Comparison of ENCODE assay signal across 1 cellular context in the genomic region with DNA sequence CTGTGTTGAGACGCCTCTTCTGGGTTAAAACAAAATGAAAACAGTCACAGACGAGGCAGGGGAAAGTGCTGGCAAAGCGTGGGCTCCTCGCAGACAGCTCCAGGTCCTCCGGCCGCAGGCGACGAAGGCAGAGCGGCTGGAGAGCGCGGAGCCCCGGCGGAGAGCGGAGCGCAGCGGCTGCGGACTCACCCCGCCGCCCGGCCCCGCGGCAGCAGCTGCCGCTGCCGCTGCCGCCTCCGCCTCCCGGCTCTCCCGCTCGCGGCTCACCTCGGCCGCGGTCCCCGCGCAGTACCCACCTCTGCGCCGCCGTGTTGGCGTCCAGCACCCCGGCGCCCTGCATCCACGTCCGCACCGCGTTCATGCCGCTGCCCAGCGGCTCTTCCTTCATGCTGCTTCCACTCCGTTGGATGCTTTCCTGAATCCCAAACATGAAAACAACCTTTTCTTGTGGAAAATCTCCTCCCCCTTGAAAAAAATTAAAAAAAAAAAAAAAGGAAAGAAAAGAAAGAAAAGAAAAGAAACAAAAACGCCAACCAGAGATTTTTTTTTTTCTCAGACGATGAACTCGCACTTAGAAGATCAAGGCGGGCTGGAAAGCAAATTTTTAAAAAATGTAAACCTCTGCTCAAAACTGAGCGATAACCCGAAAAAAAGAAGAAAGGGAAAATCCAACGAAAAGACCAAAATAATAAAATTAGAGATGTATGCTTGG.
TF ChIP-seq lines count a peak whose summit lies in the region.

No MANE protein-coding gene starts in this region.

TF ChIP-seq in H1, 55 proteins besides CTCF, POLR2A, EP300 and RAD21 (continued from another document):
- TF ChIP-seq CBX8 (IDR thresholded peaks at IDR 0.05; ENCODE audit: borderline replicate concordance, low read depth, low read length), result no peak
- 0 out of 2 replicates have a peak, but pooled peaks have one; percentile 37 for TF ChIP-seq RBBP5 (IDR thresholded peaks at IDR 0.05; ENCODE audit: borderline replicate concordance, low read depth, low read length)
- peak; percentile 92 for TF ChIP-seq CTBP2 (IDR thresholded peaks at IDR 0.05; ENCODE audit: borderline replicate concordance, insufficient read depth, insufficient read length, low read length)
- peak; percentile 77 for TF ChIP-seq SUZ12 (IDR thresholded peaks at IDR 0.05; ENCODE audit: low read length)
- peak; percentile 85 for TF ChIP-seq RNF2 (IDR thresholded peaks at IDR 0.05; ENCODE audit: borderline replicate concordance, low read depth, low read length, missing control alignments, poor library complexity, severe bottlenecking)
- TF ChIP-seq EZH2 (IDR thresholded peaks at IDR 0.05; ENCODE audit: low read depth, low read length, severe bottlenecking), result peak; percentile 53
- no peak for TF ChIP-seq SP4 (IDR thresholded peaks at IDR 0.05; ENCODE audit: low read length)
- TF ChIP-seq, protein P1, sequence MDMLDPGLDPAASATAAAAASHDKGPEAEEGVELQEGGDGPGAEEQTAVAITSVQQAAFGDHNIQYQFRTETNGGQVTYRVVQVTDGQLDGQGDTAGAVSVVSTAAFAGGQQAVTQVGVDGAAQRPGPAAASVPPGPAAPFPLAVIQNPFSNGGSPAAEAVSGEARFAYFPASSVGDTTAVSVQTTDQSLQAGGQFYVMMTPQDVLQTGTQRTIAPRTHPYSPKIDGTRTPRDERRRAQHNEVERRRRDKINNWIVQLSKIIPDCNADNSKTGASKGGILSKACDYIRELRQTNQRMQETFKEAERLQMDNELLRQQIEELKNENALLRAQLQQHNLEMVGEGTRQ (IDR thresholded peaks at IDR 0.05; ENCODE audit: low read length), result no peak
- no peak for TF ChIP-seq POLR2AphosphoS5 (IDR thresholded peaks at IDR 0.05; ENCODE audit: low read depth, low read length)
- TF ChIP-seq EGR1 (IDR thresholded peaks at IDR 0.05; ENCODE audit: borderline replicate concordance, low read depth, low read length), result peak; percentile 19; the same call in 1 of the 2 replicates
TF ChIP-seq in H1: peak in this region for 6.
